ENCODE assay signal across 8 cellular contexts in genomic region chr22:40651563-40652501, GRCh38. TPM values are rescaled to one million over a fixed set of nuclear protein-coding genes. Genes with fewer than 3 reads are reported as not detected.
DNase-seq lines count a peak whose midpoint lies in the region; ATAC-seq and TF ChIP-seq lines count a peak whose summit lies in the region.

No MANE protein-coding gene starts in this region.

- peak overlapping the region; percentile 93 for H3K4me3 Mint-ChIP-seq in neural crest cell

- peak overlapping the region; percentile 98 for H3K27ac Mint-ChIP-seq in neural crest cell (ENCODE audit: unreplicated experiment)

- peaks cover 16% of the 10 kb centered on the region for H3K4me1 ChIP-seq in SJSA1 (replicated peaks)

- peak overlapping the region; percentile 95 for H3K27ac ChIP-seq in SJSA1

- peak overlapping the region; percentile 53 for H3K4me3 ChIP-seq in SJSA1

- no peaks in the 10 kb centered on the region for H3K9me3 ChIP-seq in SJSA1 (replicated peaks)

- no peaks in the 10 kb centered on the region for H3K9me3 Mint-ChIP-seq in neural crest cell

- TF ChIP-seq CTCF in neural crest cell (conservative IDR thresholded peaks at IDR 0.05) = no peak

- no peaks in the 10 kb centered on the region for H3K27me3 ChIP-seq in SJSA1 (replicated peaks)

- no peaks in the 10 kb centered on the region for H3K36me3 ChIP-seq in SJSA1

- no peaks in the 10 kb centered on the region for H3K27me3 Mint-ChIP-seq in neural crest cell (ENCODE audit: low read depth)

- ATAC-seq in GM19025 (IDR thresholded peaks at IDR 0.05; ENCODE audit: low read depth, unreplicated experiment) (peak; percentile 86), GM21360 (IDR thresholded peaks at IDR 0.05; ENCODE audit: unreplicated experiment) (no peak)
- peak; percentile 98 for ATAC-seq in stimulated activated naive CD8-positive, alpha-beta T cell treated with anti-CD3 and anti-CD28 coated beads, Interleukin-15, Interleukin-2, amounts not matched to agents 100 U/mL and 50 U/mL, for 24 hours

- peaks cover 30% of the 10 kb centered on the region for H3K4me1 Mint-ChIP-seq in neural crest cell

- DNase-seq in MV-4-11 (lab: John Stamatoyannopoulos, UW) (peak; percentile 98), SJSA1 (ENCODE audit: low read depth in 1 of 2, low spot score in 2 of 2) (peak; percentile 98 to 99), fibroblast of the conjunctiva (ENCODE audit: low read depth) (peak; percentile 98), neural crest cell (ENCODE audit: low read depth, low spot score) (peak; percentile 80)
- DNase-seq in activated naive CD4-positive, alpha-beta T cell (lab: John Stamatoyannopoulos, UW) = peak in 3 of 4 experiments; percentile 23 to 33 (median 27)
- DNase-seq in stimulated activated naive CD8-positive, alpha-beta T cell treated with anti-CD3 and anti-CD28 coated beads, Interleukin-15, Interleukin-2, amounts not matched to agents 100 U/mL and 50 U/mL, for 24 hours = peak; percentile 89

- no peaks in the 10 kb centered on the region for H3K36me3 Mint-ChIP-seq in neural crest cell (ENCODE audit: low read depth)

RNA-seq across cellular contexts. Expression of gene MRTFA, which starts 15.3 kb away (rescaled TPM):
- 21.4 and 27.8 TPM in 2 replicates for total RNA-seq in SJSA1 (2014; rRNA removed; shearing (Covaris generic))
- 45.0 and 52.8 TPM in 2 replicates for total RNA-seq in neural crest cell

RNA-seq across cellular contexts. Expression of gene MCHR1, which starts 27.5 kb away (rescaled TPM):
- total RNA-seq in SJSA1 (2014; rRNA removed; shearing (Covaris generic)) = not detected in 2 replicates
- total RNA-seq in neural crest cell = 0.84 and 1.3 TPM in 2 replicates

Comparison
In these comparisons a context has a peak if more than half of its experiments do, and no peak if none do; other contexts are left out.
1. DNase-seq: peak in every context shown above with its lines; median percentile 98 in SJSA1; 98 in MV-4-11; 98 in fibroblast of the conjunctiva; 89 in stimulated activated naive CD8-positive, alpha-beta T cell treated with anti-CD3 and anti-CD28 coated beads, Interleukin-15, Interleukin-2, amounts not matched to agents 100 U/mL and 50 U/mL, for 24 hours; 80 in neural crest cell; 27 in activated naive CD4-positive, alpha-beta T cell.